3 cellular contexts compared by ENCODE assay signal in the genomic region with DNA sequence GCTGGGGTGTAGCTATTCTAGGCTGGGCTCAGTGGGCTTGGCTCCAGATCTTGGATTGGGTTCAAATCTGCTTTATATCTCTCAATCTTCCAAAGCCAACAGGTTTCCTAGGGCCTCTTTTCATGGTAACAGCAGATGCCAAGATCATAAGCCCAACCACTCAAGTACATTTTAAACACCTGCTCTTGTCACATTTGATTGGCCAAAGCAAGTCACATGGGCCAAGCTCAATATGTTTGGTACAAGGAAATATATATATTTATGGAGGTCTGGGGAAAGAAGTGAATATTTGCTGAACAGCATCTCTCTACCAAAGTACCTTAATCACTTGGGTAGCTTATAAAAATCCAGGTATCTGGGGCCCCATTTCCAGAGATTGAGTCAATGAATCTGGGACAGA.
TF ChIP-seq lines count a peak whose summit lies in the region.

No MANE protein-coding gene starts in this region.

TF ChIP-seq in SK-N-SH, 30 proteins besides CTCF, POLR2A, EP300 and RAD21:
- TF ChIP-seq TCF12 (IDR thresholded peaks at IDR 0.05) (no peak), GATA2 (CRISPR knock-in tag; IDR thresholded peaks at IDR 0.05) (no peak), MEF2A (IDR thresholded peaks at IDR 0.05; ENCODE audit: borderline replicate concordance, low read depth) (no peak), RFX5 (IDR thresholded peaks at IDR 0.05; ENCODE audit: low read length) (no peak)
- TF ChIP-seq, protein P1, sequence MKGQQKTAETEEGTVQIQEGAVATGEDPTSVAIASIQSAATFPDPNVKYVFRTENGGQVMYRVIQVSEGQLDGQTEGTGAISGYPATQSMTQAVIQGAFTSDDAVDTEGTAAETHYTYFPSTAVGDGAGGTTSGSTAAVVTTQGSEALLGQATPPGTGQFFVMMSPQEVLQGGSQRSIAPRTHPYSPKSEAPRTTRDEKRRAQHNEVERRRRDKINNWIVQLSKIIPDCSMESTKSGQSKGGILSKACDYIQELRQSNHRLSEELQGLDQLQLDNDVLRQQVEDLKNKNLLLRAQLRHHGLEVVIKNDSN (IDR thresholded peaks at IDR 0.05; ENCODE audit: borderline replicate concordance, low read depth) = peak; percentile 38; the same call in 1 of the 2 replicates

TF ChIP-seq in SK-N-SH treated with all-trans-retinoic acid at 6 μM for 48 hours, 23 proteins besides CTCF, POLR2A, EP300 and RAD21:
- TF ChIP-seq ZFP3 (CRISPR knock-in tag; IDR thresholded peaks at IDR 0.05) = no peak
- TF ChIP-seq ZNF565 (CRISPR knock-in tag; conservative IDR thresholded peaks at IDR 0.05; ENCODE audit: low read depth) = no peak
- no peak for TF ChIP-seq TOX (CRISPR knock-in tag; IDR thresholded peaks at IDR 0.05; ENCODE audit: borderline replicate concordance)
- no peak for TF ChIP-seq PPARA (CRISPR knock-in tag; IDR thresholded peaks at IDR 0.05; ENCODE audit: borderline replicate concordance)
- TF ChIP-seq CSDC2 (CRISPR knock-in tag; IDR thresholded peaks at IDR 0.05) = no peak
- TF ChIP-seq, protein P2, sequence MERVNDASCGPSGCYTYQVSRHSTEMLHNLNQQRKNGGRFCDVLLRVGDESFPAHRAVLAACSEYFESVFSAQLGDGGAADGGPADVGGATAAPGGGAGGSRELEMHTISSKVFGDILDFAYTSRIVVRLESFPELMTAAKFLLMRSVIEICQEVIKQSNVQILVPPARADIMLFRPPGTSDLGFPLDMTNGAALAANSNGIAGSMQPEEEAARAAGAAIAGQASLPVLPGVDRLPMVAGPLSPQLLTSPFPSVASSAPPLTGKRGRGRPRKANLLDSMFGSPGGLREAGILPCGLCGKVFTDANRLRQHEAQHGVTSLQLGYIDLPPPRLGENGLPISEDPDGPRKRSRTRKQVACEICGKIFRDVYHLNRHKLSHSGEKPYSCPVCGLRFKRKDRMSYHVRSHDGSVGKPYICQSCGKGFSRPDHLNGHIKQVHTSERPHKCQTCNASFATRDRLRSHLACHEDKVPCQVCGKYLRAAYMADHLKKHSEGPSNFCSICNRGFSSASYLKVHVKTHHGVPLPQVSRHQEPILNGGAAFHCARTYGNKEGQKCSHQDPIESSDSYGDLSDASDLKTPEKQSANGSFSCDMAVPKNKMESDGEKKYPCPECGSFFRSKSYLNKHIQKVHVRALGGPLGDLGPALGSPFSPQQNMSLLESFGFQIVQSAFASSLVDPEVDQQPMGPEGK (CRISPR knock-in tag; IDR thresholded peaks at IDR 0.05; ENCODE audit: borderline replicate concordance) = no peak
- no peak for TF ChIP-seq ESRRG (CRISPR knock-in tag; IDR thresholded peaks at IDR 0.05)
- no peak for TF ChIP-seq ZFP30 (CRISPR knock-in tag; IDR thresholded peaks at IDR 0.05)
- no peak for TF ChIP-seq ZNF8 (CRISPR knock-in tag; IDR thresholded peaks at IDR 0.05)
- no peak for TF ChIP-seq BACH2 (CRISPR knock-in tag; IDR thresholded peaks at IDR 0.05; ENCODE audit: borderline replicate concordance)
- no peak for TF ChIP-seq TCF4 (CRISPR knock-in tag; IDR thresholded peaks at IDR 0.05; ENCODE audit: borderline replicate concordance)
- no peak for TF ChIP-seq OSR1 (CRISPR knock-in tag; IDR thresholded peaks at IDR 0.05)
- no peak for TF ChIP-seq ZNF70 (CRISPR knock-in tag; IDR thresholded peaks at IDR 0.05)
- TF ChIP-seq, protein P3, sequence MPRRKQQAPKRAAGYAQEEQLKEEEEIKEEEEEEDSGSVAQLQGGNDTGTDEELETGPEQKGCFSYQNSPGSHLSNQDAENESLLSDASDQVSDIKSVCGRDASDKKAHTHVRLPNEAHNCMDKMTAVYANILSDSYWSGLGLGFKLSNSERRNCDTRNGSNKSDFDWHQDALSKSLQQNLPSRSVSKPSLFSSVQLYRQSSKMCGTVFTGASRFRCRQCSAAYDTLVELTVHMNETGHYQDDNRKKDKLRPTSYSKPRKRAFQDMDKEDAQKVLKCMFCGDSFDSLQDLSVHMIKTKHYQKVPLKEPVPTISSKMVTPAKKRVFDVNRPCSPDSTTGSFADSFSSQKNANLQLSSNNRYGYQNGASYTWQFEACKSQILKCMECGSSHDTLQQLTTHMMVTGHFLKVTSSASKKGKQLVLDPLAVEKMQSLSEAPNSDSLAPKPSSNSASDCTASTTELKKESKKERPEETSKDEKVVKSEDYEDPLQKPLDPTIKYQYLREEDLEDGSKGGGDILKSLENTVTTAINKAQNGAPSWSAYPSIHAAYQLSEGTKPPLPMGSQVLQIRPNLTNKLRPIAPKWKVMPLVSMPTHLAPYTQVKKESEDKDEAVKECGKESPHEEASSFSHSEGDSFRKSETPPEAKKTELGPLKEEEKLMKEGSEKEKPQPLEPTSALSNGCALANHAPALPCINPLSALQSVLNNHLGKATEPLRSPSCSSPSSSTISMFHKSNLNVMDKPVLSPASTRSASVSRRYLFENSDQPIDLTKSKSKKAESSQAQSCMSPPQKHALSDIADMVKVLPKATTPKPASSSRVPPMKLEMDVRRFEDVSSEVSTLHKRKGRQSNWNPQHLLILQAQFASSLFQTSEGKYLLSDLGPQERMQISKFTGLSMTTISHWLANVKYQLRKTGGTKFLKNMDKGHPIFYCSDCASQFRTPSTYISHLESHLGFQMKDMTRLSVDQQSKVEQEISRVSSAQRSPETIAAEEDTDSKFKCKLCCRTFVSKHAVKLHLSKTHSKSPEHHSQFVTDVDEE (CRISPR knock-in tag; IDR thresholded peaks at IDR 0.05) = no peak
- TF ChIP-seq, protein P4, sequence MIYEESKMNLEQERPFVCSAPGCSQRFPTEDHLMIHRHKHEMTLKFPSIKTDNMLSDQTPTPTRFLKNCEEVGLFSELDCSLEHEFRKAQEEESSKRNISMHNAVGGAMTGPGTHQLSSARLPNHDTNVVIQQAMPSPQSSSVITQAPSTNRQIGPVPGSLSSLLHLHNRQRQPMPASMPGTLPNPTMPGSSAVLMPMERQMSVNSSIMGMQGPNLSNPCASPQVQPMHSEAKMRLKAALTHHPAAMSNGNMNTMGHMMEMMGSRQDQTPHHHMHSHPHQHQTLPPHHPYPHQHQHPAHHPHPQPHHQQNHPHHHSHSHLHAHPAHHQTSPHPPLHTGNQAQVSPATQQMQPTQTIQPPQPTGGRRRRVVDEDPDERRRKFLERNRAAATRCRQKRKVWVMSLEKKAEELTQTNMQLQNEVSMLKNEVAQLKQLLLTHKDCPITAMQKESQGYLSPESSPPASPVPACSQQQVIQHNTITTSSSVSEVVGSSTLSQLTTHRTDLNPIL (CRISPR knock-in tag; IDR thresholded peaks at IDR 0.05; ENCODE audit: low read depth) = no peak
- no peak for TF ChIP-seq ISL1 (CRISPR knock-in tag; IDR thresholded peaks at IDR 0.05)
- no peak for TF ChIP-seq ARNTL (CRISPR knock-in tag; IDR thresholded peaks at IDR 0.05; ENCODE audit: borderline replicate concordance, low read depth)
- TF ChIP-seq SNAI2 (CRISPR knock-in tag; IDR thresholded peaks at IDR 0.05) = no peak
- TF ChIP-seq GLIS3 (CRISPR knock-in tag; IDR thresholded peaks at IDR 0.05) = no peak
- TF ChIP-seq, protein P5, sequence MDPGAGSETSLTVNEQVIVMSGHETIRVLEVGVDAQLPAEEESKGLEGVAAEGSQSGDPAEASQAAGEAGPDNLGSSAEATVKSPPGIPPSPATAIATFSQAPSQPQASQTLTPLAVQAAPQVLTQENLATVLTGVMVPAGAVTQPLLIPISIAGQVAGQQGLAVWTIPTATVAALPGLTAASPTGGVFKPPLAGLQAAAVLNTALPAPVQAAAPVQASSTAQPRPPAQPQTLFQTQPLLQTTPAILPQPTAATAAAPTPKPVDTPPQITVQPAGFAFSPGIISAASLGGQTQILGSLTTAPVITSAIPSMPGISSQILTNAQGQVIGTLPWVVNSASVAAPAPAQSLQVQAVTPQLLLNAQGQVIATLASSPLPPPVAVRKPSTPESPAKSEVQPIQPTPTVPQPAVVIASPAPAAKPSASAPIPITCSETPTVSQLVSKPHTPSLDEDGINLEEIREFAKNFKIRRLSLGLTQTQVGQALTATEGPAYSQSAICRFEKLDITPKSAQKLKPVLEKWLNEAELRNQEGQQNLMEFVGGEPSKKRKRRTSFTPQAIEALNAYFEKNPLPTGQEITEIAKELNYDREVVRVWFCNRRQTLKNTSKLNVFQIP (CRISPR knock-in tag; IDR thresholded peaks at IDR 0.05; ENCODE audit: borderline replicate concordance, low read depth) = no peak

TF ChIP-seq in K562, 482 proteins besides CTCF, POLR2A, EP300 and RAD21:
- TF ChIP-seq NONO (IDR thresholded peaks at IDR 0.05; ENCODE audit: low read depth in 2 of 2, low read length in 1 of 2) = no peak
- peak; percentile 9 for TF ChIP-seq NFYB (IDR thresholded peaks at IDR 0.05; ENCODE audit: extremely low read depth, insufficient read length)
- TF ChIP-seq, protein P1 (CRISPR knock-in tag; IDR thresholded peaks at IDR 0.05) = peak; percentile 67
- TF ChIP-seq RAD51 (IDR thresholded peaks at IDR 0.05; ENCODE audit: borderline replicate concordance, low read depth) = peak; percentile 41; the same call in 1 of the 2 replicates
- TF ChIP-seq ZNF347 (CRISPR knock-in tag; IDR thresholded peaks at IDR 0.05; ENCODE audit: low read depth) = no peak
- peak; percentile 50 for TF ChIP-seq NFIC (IDR thresholded peaks at IDR 0.05)
- peak; percentile 44 for TF ChIP-seq CBFA2T3 (IDR thresholded peaks at IDR 0.05)
- TF ChIP-seq, protein P6, sequence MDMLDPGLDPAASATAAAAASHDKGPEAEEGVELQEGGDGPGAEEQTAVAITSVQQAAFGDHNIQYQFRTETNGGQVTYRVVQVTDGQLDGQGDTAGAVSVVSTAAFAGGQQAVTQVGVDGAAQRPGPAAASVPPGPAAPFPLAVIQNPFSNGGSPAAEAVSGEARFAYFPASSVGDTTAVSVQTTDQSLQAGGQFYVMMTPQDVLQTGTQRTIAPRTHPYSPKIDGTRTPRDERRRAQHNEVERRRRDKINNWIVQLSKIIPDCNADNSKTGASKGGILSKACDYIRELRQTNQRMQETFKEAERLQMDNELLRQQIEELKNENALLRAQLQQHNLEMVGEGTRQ (CRISPR knock-in tag; IDR thresholded peaks at IDR 0.05) = peak; percentile 68
- TF ChIP-seq, protein P7, sequence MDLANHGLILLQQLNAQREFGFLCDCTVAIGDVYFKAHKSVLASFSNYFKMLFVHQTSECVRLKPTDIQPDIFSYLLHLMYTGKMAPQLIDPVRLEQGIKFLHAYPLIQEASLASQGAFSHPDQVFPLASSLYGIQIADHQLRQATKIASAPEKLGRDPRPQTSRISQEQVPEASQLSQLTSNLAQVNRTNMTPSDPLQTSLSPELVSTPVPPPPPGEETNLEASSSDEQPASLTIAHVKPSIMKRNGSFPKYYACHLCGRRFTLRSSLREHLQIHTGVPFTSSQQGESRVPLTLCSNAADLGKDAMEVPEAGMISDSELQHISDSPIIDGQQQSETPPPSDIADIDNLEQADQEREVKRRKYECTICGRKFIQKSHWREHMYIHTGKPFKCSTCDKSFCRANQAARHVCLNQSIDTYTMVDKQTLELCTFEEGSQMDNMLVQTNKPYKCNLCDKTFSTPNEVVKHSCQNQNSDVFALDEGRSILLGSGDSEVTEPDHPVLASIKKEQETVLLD (IDR thresholded peaks at IDR 0.05) = no peak
- no peak for TF ChIP-seq CEBPG (CRISPR knock-in tag; IDR thresholded peaks at IDR 0.05)
- TF ChIP-seq CEBPG (tag; conservative IDR thresholded peaks at IDR 0.05 in 1 of 2, IDR thresholded peaks at IDR 0.05 in 1 of 2) = no peak
- TF ChIP-seq, protein P8, sequence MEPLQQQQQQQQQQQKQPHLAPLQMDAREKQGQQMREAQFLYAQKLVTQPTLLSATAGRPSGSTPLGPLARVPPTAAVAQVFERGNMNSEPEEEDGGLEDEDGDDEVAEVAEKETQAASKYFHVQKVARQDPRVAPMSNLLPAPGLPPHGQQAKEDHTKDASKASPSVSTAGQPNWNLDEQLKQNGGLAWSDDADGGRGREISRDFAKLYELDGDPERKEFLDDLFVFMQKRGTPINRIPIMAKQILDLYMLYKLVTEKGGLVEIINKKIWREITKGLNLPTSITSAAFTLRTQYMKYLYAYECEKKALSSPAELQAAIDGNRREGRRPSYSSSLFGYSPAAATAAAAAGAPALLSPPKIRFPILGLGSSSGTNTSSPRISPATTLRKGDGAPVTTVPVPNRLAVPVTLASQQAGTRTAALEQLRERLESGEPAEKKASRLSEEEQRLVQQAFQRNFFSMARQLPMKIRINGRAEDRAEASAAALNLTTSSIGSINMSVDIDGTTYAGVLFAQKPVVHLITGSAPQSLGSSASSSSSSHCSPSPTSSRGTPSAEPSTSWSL (CRISPR knock-in tag; IDR thresholded peaks at IDR 0.05; ENCODE audit: borderline replicate concordance) = no peak
